In the genomic region with DNA sequence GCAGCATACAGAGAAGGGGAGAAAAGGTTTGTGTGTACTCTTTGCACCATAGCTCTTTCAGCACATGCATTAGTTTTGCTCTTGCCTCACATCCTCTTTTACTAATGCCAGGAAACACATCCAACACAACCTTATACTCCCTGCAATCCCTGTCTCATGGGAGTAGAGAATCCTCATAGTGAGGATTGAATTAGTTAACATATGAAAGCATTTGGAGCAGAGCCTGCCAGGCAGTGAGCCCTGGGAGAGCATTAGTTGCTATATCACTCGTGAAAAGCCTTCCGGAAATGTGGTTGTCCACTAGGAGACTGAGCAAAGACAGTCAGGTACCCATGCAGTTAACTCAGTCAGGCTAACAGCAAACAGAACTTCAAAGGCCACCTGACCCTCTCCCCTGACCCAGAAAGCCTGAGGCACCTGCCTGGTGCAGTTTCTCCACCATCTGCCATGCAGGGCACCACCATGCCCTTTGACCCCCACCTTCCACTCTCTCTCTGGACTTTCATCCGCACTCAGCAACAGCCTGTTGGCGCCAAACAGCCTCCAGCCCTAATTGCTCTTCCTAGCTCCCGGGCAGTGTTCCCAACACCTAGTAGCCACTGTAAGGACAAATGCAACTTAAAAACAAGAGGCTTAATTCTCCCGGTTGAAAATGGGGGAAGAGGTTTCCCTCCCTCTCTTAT, we compare ENCODE assay signal across 1 cellular context.
A peak's percentile ranks its signal among the peaks of the same experiment; 100 is the strongest.
TF ChIP-seq lines count a peak whose summit lies in the region.

No MANE protein-coding gene starts in this region.

TF ChIP-seq in HepG2, 621 proteins besides CTCF, POLR2A, EP300 and RAD21 (continued from another document and continues in another):
- TF ChIP-seq, protein P1, sequence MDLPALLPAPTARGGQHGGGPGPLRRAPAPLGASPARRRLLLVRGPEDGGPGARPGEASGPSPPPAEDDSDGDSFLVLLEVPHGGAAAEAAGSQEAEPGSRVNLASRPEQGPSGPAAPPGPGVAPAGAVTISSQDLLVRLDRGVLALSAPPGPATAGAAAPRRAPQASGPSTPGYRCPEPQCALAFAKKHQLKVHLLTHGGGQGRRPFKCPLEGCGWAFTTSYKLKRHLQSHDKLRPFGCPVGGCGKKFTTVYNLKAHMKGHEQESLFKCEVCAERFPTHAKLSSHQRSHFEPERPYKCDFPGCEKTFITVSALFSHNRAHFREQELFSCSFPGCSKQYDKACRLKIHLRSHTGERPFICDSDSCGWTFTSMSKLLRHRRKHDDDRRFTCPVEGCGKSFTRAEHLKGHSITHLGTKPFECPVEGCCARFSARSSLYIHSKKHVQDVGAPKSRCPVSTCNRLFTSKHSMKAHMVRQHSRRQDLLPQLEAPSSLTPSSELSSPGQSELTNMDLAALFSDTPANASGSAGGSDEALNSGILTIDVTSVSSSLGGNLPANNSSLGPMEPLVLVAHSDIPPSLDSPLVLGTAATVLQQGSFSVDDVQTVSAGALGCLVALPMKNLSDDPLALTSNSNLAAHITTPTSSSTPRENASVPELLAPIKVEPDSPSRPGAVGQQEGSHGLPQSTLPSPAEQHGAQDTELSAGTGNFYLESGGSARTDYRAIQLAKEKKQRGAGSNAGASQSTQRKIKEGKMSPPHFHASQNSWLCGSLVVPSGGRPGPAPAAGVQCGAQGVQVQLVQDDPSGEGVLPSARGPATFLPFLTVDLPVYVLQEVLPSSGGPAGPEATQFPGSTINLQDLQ (CRISPR knock-in tag; IDR thresholded peaks at IDR 0.05), result peak; percentile 55; the same call in 1 of the 2 replicates
- TF ChIP-seq CHCHD3 (CRISPR knock-in tag; IDR thresholded peaks at IDR 0.05), result no peak
- no peak for TF ChIP-seq REXO4 (CRISPR knock-in tag; IDR thresholded peaks at IDR 0.05; ENCODE audit: borderline replicate concordance)
- no peak for TF ChIP-seq ZNF180 (CRISPR knock-in tag; IDR thresholded peaks at IDR 0.05; ENCODE audit: borderline replicate concordance, low read depth)
- peak; percentile 86; the same call in 1 of the 2 replicates for TF ChIP-seq MEIS1 (CRISPR knock-in tag; IDR thresholded peaks at IDR 0.05; ENCODE audit: borderline replicate concordance)
- peak; percentile 90 for TF ChIP-seq ZNF644 (CRISPR knock-in tag; IDR thresholded peaks at IDR 0.05; ENCODE audit: low read depth)
- TF ChIP-seq PCBP2 (optimal IDR thresholded peaks at IDR 0.05; ENCODE audit: low read depth, low read length, poor library complexity, severe bottlenecking), result no peak
- TF ChIP-seq, protein P2, sequence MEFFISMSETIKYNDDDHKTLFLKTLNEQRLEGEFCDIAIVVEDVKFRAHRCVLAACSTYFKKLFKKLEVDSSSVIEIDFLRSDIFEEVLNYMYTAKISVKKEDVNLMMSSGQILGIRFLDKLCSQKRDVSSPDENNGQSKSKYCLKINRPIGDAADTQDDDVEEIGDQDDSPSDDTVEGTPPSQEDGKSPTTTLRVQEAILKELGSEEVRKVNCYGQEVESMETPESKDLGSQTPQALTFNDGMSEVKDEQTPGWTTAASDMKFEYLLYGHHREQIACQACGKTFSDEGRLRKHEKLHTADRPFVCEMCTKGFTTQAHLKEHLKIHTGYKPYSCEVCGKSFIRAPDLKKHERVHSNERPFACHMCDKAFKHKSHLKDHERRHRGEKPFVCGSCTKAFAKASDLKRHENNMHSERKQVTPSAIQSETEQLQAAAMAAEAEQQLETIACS (CRISPR knock-in tag; IDR thresholded peaks at IDR 0.05), result no peak
- no peak for TF ChIP-seq ZNF33A (CRISPR knock-in tag; IDR thresholded peaks at IDR 0.05; ENCODE audit: borderline replicate concordance)
- TF ChIP-seq, protein P3, sequence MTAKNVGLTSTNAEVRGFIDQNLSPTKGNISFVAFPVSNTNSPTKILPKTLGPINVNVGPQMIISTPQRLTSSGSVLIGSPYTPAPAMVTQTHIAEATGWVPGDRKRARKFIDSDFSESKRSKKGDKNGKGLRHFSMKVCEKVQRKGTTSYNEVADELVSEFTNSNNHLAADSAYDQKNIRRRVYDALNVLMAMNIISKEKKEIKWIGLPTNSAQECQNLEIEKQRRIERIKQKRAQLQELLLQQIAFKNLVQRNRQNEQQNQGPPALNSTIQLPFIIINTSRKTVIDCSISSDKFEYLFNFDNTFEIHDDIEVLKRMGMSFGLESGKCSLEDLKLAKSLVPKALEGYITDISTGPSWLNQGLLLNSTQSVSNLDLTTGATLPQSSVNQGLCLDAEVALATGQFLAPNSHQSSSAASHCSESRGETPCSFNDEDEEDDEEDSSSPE (CRISPR knock-in tag; IDR thresholded peaks at IDR 0.05), result peak; percentile 97
- no peak for TF ChIP-seq SCMH1 (CRISPR knock-in tag; IDR thresholded peaks at IDR 0.05; ENCODE audit: borderline replicate concordance)
- TF ChIP-seq ZNF496 (CRISPR knock-in tag; IDR thresholded peaks at IDR 0.05; ENCODE audit: insufficient replicate concordance), result no peak
- TF ChIP-seq NCOR1 (IDR thresholded peaks at IDR 0.05; ENCODE audit: borderline replicate concordance, low read length), result peak; percentile 99
- no peak for TF ChIP-seq ZNF546 (CRISPR knock-in tag; conservative IDR thresholded peaks at IDR 0.05)
- TF ChIP-seq ZBTB7B (CRISPR knock-in tag; IDR thresholded peaks at IDR 0.05), result peak; percentile 90; the same call in 1 of the 2 replicates
- TF ChIP-seq ZNF275 (CRISPR knock-in tag; IDR thresholded peaks at IDR 0.05; ENCODE audit: borderline replicate concordance), result peak; percentile 83; the same call in 1 of the 2 replicates
- TF ChIP-seq, protein P4, sequence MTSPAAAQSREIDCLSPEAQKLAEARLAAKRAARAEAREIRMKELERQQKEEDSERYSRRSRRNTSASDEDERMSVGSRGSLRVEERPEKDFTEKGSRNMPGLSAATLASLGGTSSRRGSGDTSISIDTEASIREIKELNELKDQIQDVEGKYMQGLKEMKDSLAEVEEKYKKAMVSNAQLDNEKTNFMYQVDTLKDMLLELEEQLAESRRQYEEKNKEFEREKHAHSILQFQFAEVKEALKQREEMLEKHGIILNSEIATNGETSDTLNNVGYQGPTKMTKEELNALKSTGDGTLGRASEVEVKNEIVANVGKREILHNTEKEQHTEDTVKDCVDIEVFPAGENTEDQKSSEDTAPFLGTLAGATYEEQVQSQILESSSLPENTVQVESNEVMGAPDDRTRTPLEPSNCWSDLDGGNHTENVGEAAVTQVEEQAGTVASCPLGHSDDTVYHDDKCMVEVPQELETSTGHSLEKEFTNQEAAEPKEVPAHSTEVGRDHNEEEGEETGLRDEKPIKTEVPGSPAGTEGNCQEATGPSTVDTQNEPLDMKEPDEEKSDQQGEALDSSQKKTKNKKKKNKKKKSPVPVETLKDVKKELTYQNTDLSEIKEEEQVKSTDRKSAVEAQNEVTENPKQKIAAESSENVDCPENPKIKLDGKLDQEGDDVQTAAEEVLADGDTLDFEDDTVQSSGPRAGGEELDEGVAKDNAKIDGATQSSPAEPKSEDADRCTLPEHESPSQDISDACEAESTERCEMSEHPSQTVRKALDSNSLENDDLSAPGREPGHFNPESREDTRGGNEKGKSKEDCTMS (CRISPR knock-in tag; conservative IDR thresholded peaks at IDR 0.05), result no peak
- no peak for TF ChIP-seq DNMT1 (CRISPR knock-in tag; IDR thresholded peaks at IDR 0.05)
- TF ChIP-seq ZC3H13 (CRISPR knock-in tag; IDR thresholded peaks at IDR 0.05), result peak; percentile 67; the same call in 1 of the 2 replicates
- peak; percentile 85; the same call in 1 of the 2 replicates for TF ChIP-seq ZSCAN5A (CRISPR knock-in tag; IDR thresholded peaks at IDR 0.05; ENCODE audit: borderline replicate concordance)
- TF ChIP-seq, protein P5, sequence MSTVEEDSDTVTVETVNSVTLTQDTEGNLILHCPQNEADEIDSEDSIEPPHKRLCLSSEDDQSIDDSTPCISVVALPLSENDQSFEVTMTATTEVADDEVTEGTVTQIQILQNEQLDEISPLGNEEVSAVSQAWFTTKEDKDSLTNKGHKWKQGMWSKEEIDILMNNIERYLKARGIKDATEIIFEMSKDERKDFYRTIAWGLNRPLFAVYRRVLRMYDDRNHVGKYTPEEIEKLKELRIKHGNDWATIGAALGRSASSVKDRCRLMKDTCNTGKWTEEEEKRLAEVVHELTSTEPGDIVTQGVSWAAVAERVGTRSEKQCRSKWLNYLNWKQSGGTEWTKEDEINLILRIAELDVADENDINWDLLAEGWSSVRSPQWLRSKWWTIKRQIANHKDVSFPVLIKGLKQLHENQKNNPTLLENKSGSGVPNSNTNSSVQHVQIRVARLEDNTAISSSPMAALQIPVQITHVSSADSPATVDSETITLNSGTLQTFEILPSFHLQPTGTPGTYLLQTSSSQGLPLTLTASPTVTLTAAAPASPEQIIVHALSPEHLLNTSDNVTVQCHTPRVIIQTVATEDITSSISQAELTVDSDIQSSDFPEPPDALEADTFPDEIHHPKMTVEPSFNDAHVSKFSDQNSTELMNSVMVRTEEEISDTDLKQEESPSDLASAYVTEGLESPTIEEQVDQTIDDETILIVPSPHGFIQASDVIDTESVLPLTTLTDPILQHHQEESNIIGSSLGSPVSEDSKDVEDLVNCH (CRISPR knock-in tag; IDR thresholded peaks at IDR 0.05), result no peak
- peak in 1 of 2 experiments; percentile 61; a peak in 2 of 4 replicates for TF ChIP-seq ATF4 (CRISPR knock-in tag; IDR thresholded peaks at IDR 0.05)
- no peak for TF ChIP-seq ZNF660 (CRISPR knock-in tag; IDR thresholded peaks at IDR 0.05; ENCODE audit: borderline replicate concordance, low read depth)
- no peak for TF ChIP-seq GRHL1 (CRISPR knock-in tag; conservative IDR thresholded peaks at IDR 0.05)
- no peak for TF ChIP-seq ELK4 (CRISPR knock-in tag; IDR thresholded peaks at IDR 0.05; ENCODE audit: borderline replicate concordance)
- peak; percentile 82 for TF ChIP-seq ERF (CRISPR knock-in tag; IDR thresholded peaks at IDR 0.05)
- TF ChIP-seq NR3C1 (CRISPR knock-in tag; IDR thresholded peaks at IDR 0.05), result no peak
- TF ChIP-seq FOXO4 (CRISPR knock-in tag; conservative IDR thresholded peaks at IDR 0.05), result no peak
- TF ChIP-seq ZMAT3 (CRISPR knock-in tag; conservative IDR thresholded peaks at IDR 0.05), result peak; percentile 69
- TF ChIP-seq, protein P6, sequence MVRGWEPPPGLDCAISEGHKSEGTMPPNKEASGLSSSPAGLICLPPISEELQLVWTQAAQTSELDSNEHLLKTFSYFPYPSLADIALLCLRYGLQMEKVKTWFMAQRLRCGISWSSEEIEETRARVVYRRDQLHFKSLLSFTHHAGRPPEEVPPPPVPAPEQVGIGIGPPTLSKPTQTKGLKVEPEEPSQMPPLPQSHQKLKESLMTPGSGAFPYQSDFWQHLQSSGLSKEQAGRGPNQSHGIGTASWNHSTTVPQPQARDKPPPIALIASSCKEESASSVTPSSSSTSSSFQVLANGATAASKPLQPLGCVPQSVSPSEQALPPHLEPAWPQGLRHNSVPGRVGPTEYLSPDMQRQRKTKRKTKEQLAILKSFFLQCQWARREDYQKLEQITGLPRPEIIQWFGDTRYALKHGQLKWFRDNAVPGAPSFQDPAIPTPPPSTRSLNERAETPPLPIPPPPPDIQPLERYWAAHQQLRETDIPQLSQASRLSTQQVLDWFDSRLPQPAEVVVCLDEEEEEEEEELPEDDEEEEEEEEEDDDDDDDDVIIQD (CRISPR knock-in tag; IDR thresholded peaks at IDR 0.05; ENCODE audit: low read depth), result peak; percentile 67
